Comparison of ENCODE assay signal across 8 cellular contexts in the genomic region with DNA sequence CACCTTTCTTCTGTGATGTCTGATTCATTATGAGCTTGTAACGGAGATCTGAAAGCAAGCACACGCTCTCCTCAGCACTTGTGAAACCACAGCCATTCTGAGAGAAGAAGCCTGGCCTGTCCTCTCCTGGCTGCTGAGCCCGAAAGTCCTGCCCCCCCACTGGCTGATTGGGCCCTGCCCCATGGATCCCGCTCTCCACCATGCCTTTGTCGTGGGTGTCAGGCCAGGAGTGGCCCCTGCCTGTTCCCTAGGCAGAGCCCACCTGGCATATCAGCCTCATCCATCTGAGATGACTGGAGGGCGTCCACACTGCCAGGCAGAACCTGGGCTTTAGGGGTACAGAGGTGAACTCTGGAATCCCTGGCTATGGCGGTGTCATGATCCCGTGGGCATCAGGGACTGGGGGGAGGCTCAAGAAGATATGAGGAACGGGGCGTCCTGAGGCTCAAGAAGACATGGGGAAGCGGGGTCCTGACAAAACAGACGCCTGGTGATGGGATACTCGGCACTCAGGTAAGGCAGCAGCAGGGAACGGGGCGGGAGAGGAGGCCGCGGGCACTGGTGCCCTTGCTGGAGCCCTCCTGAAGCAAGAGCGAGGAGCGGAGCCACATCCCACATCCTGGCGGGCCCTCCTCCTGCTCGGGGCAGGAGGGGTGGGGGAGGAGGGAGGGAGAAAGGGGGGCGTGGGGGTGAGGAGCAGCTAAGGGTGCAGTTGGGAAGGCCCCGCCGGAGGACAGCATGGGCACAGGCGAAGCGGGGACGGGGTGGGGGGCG. TPM values are rescaled to one million over a fixed set of nuclear protein-coding genes. Genes with fewer than 3 reads are reported as not detected.
DNase-seq lines count a peak whose midpoint lies in the region; ATAC-seq, FAIRE-seq and TF ChIP-seq lines count a peak whose summit lies in the region.
"Not testable (repeated sequence)": the region's sequence is repeated elsewhere in the genome, so short reads cannot be mapped to it uniquely, and the experiment has no call there.
"Had no signal": no experiment of that assay in that cellular context is flagged by ENCODE, and none has a peak within 500 bp of the region (broad histone marks: within the 10 kb centered on the region; RNA-seq: fewer than 3 reads in every experiment).

No MANE protein-coding gene starts in this region.

- FAIRE-seq in GM18507 (lab: Jason Lieb, UNC), result peak; percentile 59

- H2BK5ac ChIP-seq in mesenchymal stem cell (ENCODE audit: low read depth, low read length, poor library complexity, severe bottlenecking), result not testable (repeated sequence)

- peaks cover 0 to 11% (median 0%) of the 10 kb centered on the region in 12 donors for H3K4me1 ChIP-seq in heart left ventricle
- H3K4me1 ChIP-seq in mesenchymal stem cell (ENCODE audit: control insufficient read depth, insufficient read depth, low read depth, low read length), result not testable (repeated sequence)

- H3K9me3 Mint-ChIP-seq in activated CD4-positive, alpha-beta T cell treated with anti-CD3 and anti-CD28 coated beads for 36 hours (ENCODE audit: low read depth); activated naive CD8-positive, alpha-beta T cell treated with anti-CD3 and anti-CD28 coated beads, Interleukin-2, amount 50 U/mL, for 24 hours: not testable (repeated sequence)

- not testable (repeated sequence) for H3K27ac Mint-ChIP-seq in activated CD4-positive, alpha-beta T cell treated with anti-CD3 and anti-CD28 coated beads for 36 hours; activated naive CD8-positive, alpha-beta T cell treated with anti-CD3 and anti-CD28 coated beads, Interleukin-2, amount 50 U/mL, for 24 hours

- POLR2A ChIA-PET in activated CD4-positive, alpha-beta T cell treated with anti-CD3 and anti-CD28 coated beads for 36 hours (lab: Charles Lee), result interaction anchor here (0.6 kb wide), 1 partner anchor 9 kb away, joined by 3 read pairs; no protein-coding TSS in a partner anchor

- not testable (repeated sequence) for H3K9ac ChIP-seq in mesenchymal stem cell (ENCODE audit: low read length)

- H3K14ac ChIP-seq in mesenchymal stem cell (ENCODE audit: low read length in 2 of 2), result not testable (repeated sequence)

- not testable (repeated sequence) for H2BK120ac ChIP-seq in mesenchymal stem cell (ENCODE audit: low read depth, low read length)

- H3K4me3 Mint-ChIP-seq in activated CD4-positive, alpha-beta T cell treated with anti-CD3 and anti-CD28 coated beads for 36 hours, result peak overlapping the region; percentile 65
- H3K4me3 Mint-ChIP-seq in activated naive CD8-positive, alpha-beta T cell treated with anti-CD3 and anti-CD28 coated beads, Interleukin-2, amount 50 U/mL, for 24 hours, result peak overlapping the region; percentile 72

- peak overlapping the region in 8 of 12 donors; percentile 42 to 52 (median 46) for H3K4me3 ChIP-seq in heart left ventricle
- not testable (repeated sequence) for H3K4me3 ChIP-seq in mesenchymal stem cell (ENCODE audit: insufficient read depth in 1 of 2, low read depth in 1 of 2, low read length in 2 of 2)

- WGBS in heart left ventricle, 4 donors, result 46 to 64% (median 55%) methylated on average over 16 to 22 of the region's 28 CpGs
- 80% methylated on average over 12 of the region's 28 CpGs for WGBS in mesenchymal stem cell

- not testable (repeated sequence) for H3K23ac ChIP-seq in mesenchymal stem cell (ENCODE audit: low read length in 2 of 2)

- H3K4me2 ChIP-seq in mesenchymal stem cell (ENCODE audit: low read length, poor library complexity, severe bottlenecking), result not testable (repeated sequence)

- not testable (repeated sequence) for H3K79me1 ChIP-seq in mesenchymal stem cell (replicated peaks; ENCODE audit: low read length, poor library complexity, severe bottlenecking)

- H4K8ac ChIP-seq in mesenchymal stem cell (ENCODE audit: low read length), result not testable (repeated sequence)

- H3K27me3 ChIP-seq in heart left ventricle, result peaks cover 0 to 15% (median 0%) of the 10 kb centered on the region in 9 donors
- not testable (repeated sequence) for H3K27me3 ChIP-seq in mesenchymal stem cell (ENCODE audit: control insufficient read depth in 1 of 2, insufficient read depth in 1 of 2, low read length in 2 of 2)

- H2AK5ac ChIP-seq in mesenchymal stem cell (ENCODE audit: low read length, severe bottlenecking), result not testable (repeated sequence)

- H3K4me1 Mint-ChIP-seq in activated CD4-positive, alpha-beta T cell treated with anti-CD3 and anti-CD28 coated beads for 36 hours; activated naive CD8-positive, alpha-beta T cell treated with anti-CD3 and anti-CD28 coated beads, Interleukin-2, amount 50 U/mL, for 24 hours: not testable (repeated sequence)

- not testable (repeated sequence) for H3K18ac ChIP-seq in mesenchymal stem cell (ENCODE audit: low read depth in 1 of 2, low read length in 2 of 2)

- not testable (repeated sequence) for H3K9me3 ChIP-seq in heart left ventricle; mesenchymal stem cell (ENCODE audit: control insufficient read depth, low read length)

- not testable (repeated sequence) for H3K4ac ChIP-seq in mesenchymal stem cell (ENCODE audit: low read depth in 1 of 2, low read length in 2 of 2)

- peaks cover 13% of the 10 kb centered on the region for H3K27me3 Mint-ChIP-seq in activated CD4-positive, alpha-beta T cell treated with anti-CD3 and anti-CD28 coated beads for 36 hours
- not testable (repeated sequence) for H3K27me3 Mint-ChIP-seq in activated naive CD8-positive, alpha-beta T cell treated with anti-CD3 and anti-CD28 coated beads, Interleukin-2, amount 50 U/mL, for 24 hours

- not testable (repeated sequence) for H4K91ac ChIP-seq in mesenchymal stem cell (ENCODE audit: low read length)

- intact Hi-C loops in activated CD4-positive, alpha-beta T cell treated with anti-CD3 and anti-CD28 coated beads for 36 hours (cut with DNase I, micrococcal nuclease); heart left ventricle (cut with DNase I): not testable (repeated sequence)

- H3K27ac ChIP-seq in heart left ventricle; mesenchymal stem cell (ENCODE audit: low read length, poor library complexity, severe bottlenecking): not testable (repeated sequence)

- not testable (repeated sequence) for H3K36me3 Mint-ChIP-seq in activated CD4-positive, alpha-beta T cell treated with anti-CD3 and anti-CD28 coated beads for 36 hours (ENCODE audit: low read depth); activated naive CD8-positive, alpha-beta T cell treated with anti-CD3 and anti-CD28 coated beads, Interleukin-2, amount 50 U/mL, for 24 hours (ENCODE audit: low read depth)

- H2BK15ac ChIP-seq in mesenchymal stem cell (ENCODE audit: low read depth, poor library complexity, severe bottlenecking), result not testable (repeated sequence)

- not testable (repeated sequence) for H3K36me3 ChIP-seq in heart left ventricle; mesenchymal stem cell (ENCODE audit: control insufficient read depth in 1 of 2, insufficient read depth in 2 of 2, low read depth in 1 of 2, low read length in 2 of 2)

- H2AFZ ChIP-seq in mesenchymal stem cell (ENCODE audit: low read depth, low read length), result peak overlapping the region; percentile 4

- not testable (repeated sequence) for TF ChIP-seq POLR2A in heart left ventricle (IDR thresholded peaks at IDR 0.05)

- not testable (repeated sequence) for TF ChIP-seq CTCF in heart left ventricle (IDR thresholded peaks at IDR 0.05)

- DNase-seq in GM18507 (ENCODE audit: extremely low spot score, insufficient read length, low read depth); activated CD4-positive, alpha-beta T cell treated with anti-CD3 and anti-CD28 coated beads for 36 hours; activated naive CD8-positive, alpha-beta T cell treated with anti-CD3 and anti-CD28 coated beads, Interleukin-2, amount 50 U/mL, for 24 hours; mesenchymal stem cell: not testable (repeated sequence)
- DNase-seq in heart left ventricle, result peak in 1 of 5 donors; percentile 61
- peak; percentile 13 for DNase-seq in retina

- CTCF ChIA-PET in activated CD4-positive, alpha-beta T cell treated with anti-CD3 and anti-CD28 coated beads for 36 hours (lab: Charles Lee), result not testable (repeated sequence)

- ATAC-seq in HG03175 (IDR thresholded peaks at IDR 0.05; ENCODE audit: unreplicated experiment), result peak; percentile 35
- ATAC-seq in activated CD4-positive, alpha-beta T cell treated with anti-CD3 and anti-CD28 coated beads for 36 hours; activated naive CD8-positive, alpha-beta T cell treated with anti-CD3 and anti-CD28 coated beads, Interleukin-2, amount 50 U/mL, for 24 hours; heart left ventricle: not testable (repeated sequence)

- not testable (repeated sequence) for H2BK12ac ChIP-seq in mesenchymal stem cell (ENCODE audit: low read length in 2 of 2)

RNA-seq across cellular contexts. Expression of gene CCDC74B, which starts 1.5 kb away (rescaled TPM):
- total RNA-seq in activated CD4-positive, alpha-beta T cell treated with anti-CD3 and anti-CD28 coated beads for 36 hours, result 1 to 10 TPM; 2.5 to 3.2 TPM
- total RNA-seq in heart left ventricle, result 1 to 10 TPM in 1 of 9 donors, under 1 TPM in 7, not detected in 1; 0.14 to 2.3 (median 0.48) TPM
- polyA plus RNA-seq in heart left ventricle, result under 1 TPM; 0.50 to 0.55 TPM
- 1.3 TPM for polyA plus RNA-seq in mesenchymal stem cell (2013, experiment 1 of 2)
- polyA plus RNA-seq in mesenchymal stem cell (2013, experiment 2 of 2), result 1.7 TPM

RNA-seq across cellular contexts. Expression of gene POTEF, which starts 14.4 kb away (rescaled TPM):
- not detected for total RNA-seq in activated CD4-positive, alpha-beta T cell treated with anti-CD3 and anti-CD28 coated beads for 36 hours
- total RNA-seq in heart left ventricle, result not detected
- not detected for polyA plus RNA-seq in heart left ventricle
- polyA plus RNA-seq in mesenchymal stem cell (2013, experiment 1 of 2), result 0.11 TPM
- polyA plus RNA-seq in mesenchymal stem cell (2013, experiment 2 of 2), result 0.10 TPM
- polyA plus RNA-seq: mammary epithelial cell had no signal

RNA-seq across cellular contexts. Expression of gene SMPD4, which starts 37.9 kb away (rescaled TPM):
- total RNA-seq in activated CD4-positive, alpha-beta T cell treated with anti-CD3 and anti-CD28 coated beads for 36 hours, result 10 to 100 TPM; 73.8 to 78.6 TPM
- total RNA-seq in heart left ventricle, result 10 to 100 TPM; 23.4 to 32.7 (median 29.2) TPM
- 10 to 100 TPM; 28.5 to 41.1 TPM for polyA plus RNA-seq in heart left ventricle
- polyA plus RNA-seq in mesenchymal stem cell (2013, experiment 1 of 2), result 28.8 TPM
- polyA plus RNA-seq in mesenchymal stem cell (2013, experiment 2 of 2), result 28.3 TPM

RNA-seq across cellular contexts. Expression of gene MZT2B, which starts 38.6 kb away (rescaled TPM):
- total RNA-seq in activated CD4-positive, alpha-beta T cell treated with anti-CD3 and anti-CD28 coated beads for 36 hours, result 100 to 1,000 TPM; 281 to 343 TPM
- total RNA-seq in heart left ventricle, result 100 to 1,000 TPM; 269 to 480 (median 360) TPM
- 100 to 1,000 TPM; 279 to 623 TPM for polyA plus RNA-seq in heart left ventricle
- polyA plus RNA-seq in mesenchymal stem cell (2013, experiment 1 of 2), result 309 TPM
- polyA plus RNA-seq in mesenchymal stem cell (2013, experiment 2 of 2), result 301 TPM

RNA-seq across cellular contexts. Expression of gene TUBA3E, which starts 54.8 kb away (rescaled TPM):
- total RNA-seq in activated CD4-positive, alpha-beta T cell treated with anti-CD3 and anti-CD28 coated beads for 36 hours, result not detected
- 100 to 1,000 TPM in 2 of 9 donors, 10 to 100 TPM in 3, 1 to 10 TPM in 4; 2.8 to 117 (median 44.7) TPM for total RNA-seq in heart left ventricle
- polyA plus RNA-seq in heart left ventricle, result 100 to 1,000 TPM in 1 of 2 donors, 10 to 100 TPM in 1; 69.5 to 325 TPM
- not detected for polyA plus RNA-seq in mesenchymal stem cell (2013, experiment 1 of 2)
- polyA plus RNA-seq in mesenchymal stem cell (2013, experiment 2 of 2), result not detected
- total RNA-seq: mammary epithelial cell had no signal
- polyA plus RNA-seq: mammary epithelial cell had no signal
